ENCODE assay signal across 26 cellular contexts in genomic region chr20:22420116-22420598, GRCh38.
"Had no signal": no experiment of that assay in that cellular context is flagged by ENCODE, and none has a peak within 500 bp of the region (broad histone marks: within the 10 kb centered on the region; RNA-seq: fewer than 3 reads in every experiment).

No MANE protein-coding gene starts in this region.

- H3K4me3 ChIP-seq: neural progenitor cell, ovary, psoas muscle, right lobe of liver, sigmoid colon, suprapubic skin, testis, tibial artery, transverse colon, upper lobe of right lung, uterus had no signal

- H3K36me3 ChIP-seq: neural progenitor cell, ovary, right lobe of liver, sigmoid colon, suprapubic skin, tibial artery, transverse colon, upper lobe of right lung, uterus had no signal

- DNase-seq: natural killer cell; occipital lobe; ovary; posterior cingulate gyrus; psoas muscle; right cardiac atrium; right lobe of liver; sigmoid colon; small intestine; stimulated activated CD4-positive, alpha-beta T cell treated with anti-CD3 and anti-CD28 coated beads, Interleukin-15, amount 100 ng/mL, for 24 hours; stimulated activated CD4-positive, alpha-beta T cell treated with anti-CD3 and anti-CD28 coated beads, Interleukin-2, amount 100 ng/mL, for 24 hours; stimulated activated CD4-positive, alpha-beta T cell treated with anti-CD3 and anti-CD28 coated beads, Interleukin-2, amount 100 ng/mL, for 48 hours; stimulated activated CD4-positive, alpha-beta T cell treated with anti-CD3 and anti-CD28 coated beads, Interleukin-4, amount 100 ng/mL, for 24 hours; stimulated activated naive CD4-positive, alpha-beta T cell; stimulated activated naive CD8-positive, alpha-beta T cell treated with anti-CD3 and anti-CD28 coated beads, Interleukin-15, amount 100 ng/mL, for 72 hours; stimulated activated naive CD8-positive, alpha-beta T cell treated with anti-CD3 and anti-CD28 coated beads, Interleukin-15, Interleukin-2, amounts not matched to agents 100 U/mL and 50 U/mL, for 24 hours; substantia nigra; testis; tibial artery; transverse colon; upper lobe of right lung; uterus had no signal

- H3K27me3 ChIP-seq: ovary, right lobe of liver, sigmoid colon, suprapubic skin, testis, tibial artery, transverse colon, upper lobe of right lung, uterus had no signal

- H3K9me3 ChIP-seq: ovary, psoas muscle, right lobe of liver, sigmoid colon, suprapubic skin, testis, tibial artery, transverse colon, upper lobe of right lung, uterus had no signal

- H3K4me1 ChIP-seq: neural progenitor cell, psoas muscle, sigmoid colon, suprapubic skin, testis, tibial artery, transverse colon, upper lobe of right lung, uterus had no signal

- FAIRE-seq: small intestine had no signal

- ATAC-seq: natural killer cell; psoas muscle; right cardiac atrium; right lobe of liver; stimulated activated memory B cell treated with anti-CD40 and anti-IgM and Interleukin-4, amounts not matched to agents 10 μg/mL and 1 μg/mL and 100 μg/mL, for 72 hours; stimulated activated naive CD8-positive, alpha-beta T cell treated with anti-CD3 and anti-CD28 coated beads, Interleukin-15, amount 100 ng/mL, for 72 hours; stimulated activated naive CD8-positive, alpha-beta T cell treated with anti-CD3 and anti-CD28 coated beads, Interleukin-15, Interleukin-2, amounts not matched to agents 100 U/mL and 50 U/mL, for 24 hours; upper lobe of right lung had no signal

- H3K27ac ChIP-seq: neural progenitor cell, ovary, parathyroid adenoma, psoas muscle, right lobe of liver, sigmoid colon, suprapubic skin, testis, tibial artery, transverse colon, upper lobe of right lung, uterus had no signal
